Comparison of ENCODE assay signal across 24 cellular contexts in genomic region chr20:3763691-3764601, GRCh38. TPM values are rescaled to one million over a fixed set of nuclear protein-coding genes. Genes with fewer than 3 reads are reported as not detected.
DNase-seq lines count a peak whose midpoint lies in the region; ATAC-seq, FAIRE-seq and TF ChIP-seq lines count a peak whose summit lies in the region.
"Had no signal": no experiment of that assay in that cellular context is flagged by ENCODE, and none has a peak within 500 bp of the region (broad histone marks: within the 10 kb centered on the region; RNA-seq: fewer than 3 reads in every experiment).

No MANE protein-coding gene starts in this region.

- H3K36me3 ChIP-seq in right atrium auricular region (no peaks in the 10 kb centered on the region), RWPE2 (ENCODE audit: low read depth) (0 out of 2 replicates have a peak, but pooled peaks cover 3% of the 10 kb centered on the region), uterus (no peaks in the 10 kb centered on the region)
- H3K36me3 ChIP-seq: gastrocnemius medialis, ovary, suprapubic skin had no signal

- H3K36me3 Mint-ChIP-seq in neural crest cell (ENCODE audit: low read depth), result no peaks in the 10 kb centered on the region

- H3K9me3 ChIP-seq in right atrium auricular region (no peaks in the 10 kb centered on the region), RWPE2 (ENCODE audit: severe bottlenecking) (no peaks in the 10 kb centered on the region), uterus (no peaks in the 10 kb centered on the region)
- H3K9me3 ChIP-seq: body of pancreas, gastrocnemius medialis, ovary, suprapubic skin had no signal

- no peaks in the 10 kb centered on the region for H3K9me3 Mint-ChIP-seq in neural crest cell

- H3K27me3 Mint-ChIP-seq in neural crest cell (ENCODE audit: low read depth), result no peaks in the 10 kb centered on the region
- H3K27me3 Mint-ChIP-seq: activated naive CD8-positive, alpha-beta T cell had no signal

- no peak for FAIRE-seq in GM12892 (lab: Jason Lieb, UNC)
- FAIRE-seq: A204.1 had no signal

- no peak overlapping the region for H3K27ac Mint-ChIP-seq in neural crest cell (ENCODE audit: unreplicated experiment)
- H3K27ac Mint-ChIP-seq: activated naive CD8-positive, alpha-beta T cell had no signal

- peak; percentile 69 for DNase-seq in Right ventricle myocardium inferior (ENCODE audit: missing footprints)
- DNase-seq in right atrium auricular region (ENCODE audit: low spot score), result no peak
- peak; percentile 60 for DNase-seq in RWPE2 (ENCODE audit: low spot score)
- DNase-seq in neural crest cell (ENCODE audit: low read depth, low spot score), result no peak
- no peak for DNase-seq in uterus
- no peak for DNase-seq in activated CD8-positive, alpha-beta memory T cell treated with anti-CD3 and anti-CD28 coated beads, Interleukin-2, amount 50 U/mL, for 48 hours
- no peak for DNase-seq in GM12892 (ENCODE audit: insufficient read length)
- DNase-seq: body of pancreas; gastrocnemius medialis; NCI-H187 treated with DMSO at 0.1 percent for 48 hours; NCI-H446 treated with DMSO at 0.1 percent for 48 hours; ovary; SHP77 treated with DMSO at 0.1 percent for 48 hours; stimulated activated CD4-positive, alpha-beta T cell treated with anti-CD3 and anti-CD28 coated beads, Interleukin-4, amount 100 ng/mL, for 24 hours; T-helper 2 cell had no signal

- H3K4me1 ChIP-seq in right atrium auricular region (peaks cover 0 to 36% of the 10 kb centered on the region in 2 donors), RWPE2 (ENCODE audit: insufficient read depth, poor library complexity, severe bottlenecking) (peaks cover 3% of the 10 kb centered on the region), uterus (peaks cover 0 to 11% of the 10 kb centered on the region in 2 donors)

- no peak for TF ChIP-seq POLR2A in uterus (IDR thresholded peaks at IDR 0.05)
- TF ChIP-seq POLR2A in GM12892 (IDR thresholded peaks at IDR 0.05; ENCODE audit: low read depth, low read length), result no peak

- no peak overlapping the region for H3K4me3 ChIP-seq in right atrium auricular region
- no peak overlapping the region for H3K4me3 ChIP-seq in RWPE2 (ENCODE audit: severe bottlenecking)
- no peak overlapping the region for H3K4me3 ChIP-seq in uterus
- H3K4me3 ChIP-seq: body of pancreas, coronary artery, gastrocnemius medialis, ovary, skin epidermis, suprapubic skin had no signal

- ATAC-seq in Right ventricle myocardium inferior, result no peak
- no peak for ATAC-seq in RWPE2 (ENCODE audit: low read depth)
- no peak for ATAC-seq in HG03565 (IDR thresholded peaks at IDR 0.05; ENCODE audit: unreplicated experiment)
- ATAC-seq: body of pancreas, gastrocnemius medialis had no signal

- H3K4me1 Mint-ChIP-seq in neural crest cell, result peaks cover 59% of the 10 kb centered on the region

- peak overlapping the region; percentile 57 for H3K4me3 Mint-ChIP-seq in neural crest cell
- H3K4me3 Mint-ChIP-seq: activated naive CD8-positive, alpha-beta T cell had no signal

- TF ChIP-seq CTCF in right atrium auricular region (IDR thresholded peaks at IDR 0.05), result no peak
- no peak for TF ChIP-seq CTCF in RWPE2 (IDR thresholded peaks at IDR 0.05; ENCODE audit: poor library complexity, severe bottlenecking)
- no peak for TF ChIP-seq CTCF in neural crest cell (conservative IDR thresholded peaks at IDR 0.05)
- no peak for TF ChIP-seq CTCF in uterus (IDR thresholded peaks at IDR 0.05)

- H3K27ac ChIP-seq in right atrium auricular region (no peak overlapping the region), RWPE2 (ENCODE audit: poor library complexity, severe bottlenecking) (no peak overlapping the region), uterus (peak overlapping the region; percentile 18 to 30)
- H3K27ac ChIP-seq: body of pancreas, C4-2B, coronary artery, ovary, suprapubic skin had no signal

- no peaks in the 10 kb centered on the region for H3K27me3 ChIP-seq in right atrium auricular region
- H3K27me3 ChIP-seq in RWPE2 (ENCODE audit: insufficient read depth, poor library complexity, severe bottlenecking), result no peaks in the 10 kb centered on the region
- H3K27me3 ChIP-seq in uterus, result no peaks in the 10 kb centered on the region
- H3K27me3 ChIP-seq: body of pancreas, gastrocnemius medialis, ovary, suprapubic skin had no signal

- intact Hi-C loops in Right ventricle myocardium inferior (cut with DNase I), result no loop called here
- intact Hi-C loops in uterus (cut with DNase I; ENCODE audit: low total_unique reads), result no loop called here

RNA-seq across cellular contexts. Expression of gene ADISSP, which starts 3.6 kb away (rescaled TPM):
- total RNA-seq in Right ventricle myocardium inferior (14.6 TPM), right atrium auricular region (10 to 100 TPM; 10.8 to 11.2 TPM), neural crest cell (86.0 and 93.0 TPM in 2 replicates), uterus (10 to 100 TPM in 3 of 4 donors, 1 to 10 TPM in 1; 4.1 to 45.9 (median 34.8) TPM)
- polyA plus RNA-seq in GM12892 (2012; ENCODE audit: missing spikeins), result 18.2 TPM

RNA-seq across cellular contexts. Expression of gene SPEF1, which starts 17.3 kb away (rescaled TPM):
- total RNA-seq in Right ventricle myocardium inferior (0.14 TPM), right atrium auricular region (under 1 TPM in 1 of 2 donors, not detected in 1; 0.31 TPM), neural crest cell (0.54 and 0.55 TPM in 2 replicates), uterus (1 to 10 TPM in 1 of 4 donors, under 1 TPM in 2, not detected in 1; 0.26 to 1.3 (median 0.37) TPM)
- not detected for polyA plus RNA-seq in GM12892 (2012; ENCODE audit: missing spikeins)
- total RNA-seq: gastrocnemius medialis, MCF 10A, suprapubic skin had no signal

RNA-seq across cellular contexts. Expression of gene CENPB, which starts 22.6 kb away (rescaled TPM):
- 68.2 TPM for total RNA-seq in Right ventricle myocardium inferior
- total RNA-seq in right atrium auricular region, result 10 to 100 TPM; 49.1 to 77.1 TPM
- total RNA-seq in neural crest cell, result 82.1 and 83.6 TPM in 2 replicates
- total RNA-seq in uterus, result 100 to 1,000 TPM in 2 of 4 donors, 10 to 100 TPM in 2; 18.2 to 127 (median 85.2) TPM
- 10.4 TPM for polyA plus RNA-seq in GM12892 (2012; ENCODE audit: missing spikeins)

RNA-seq across cellular contexts. Expression of gene HSPA12B, which starts 31.5 kb away (rescaled TPM):
- 17.5 TPM for total RNA-seq in Right ventricle myocardium inferior
- 10 to 100 TPM; 11.2 to 13.4 TPM for total RNA-seq in right atrium auricular region
- 1.1 and 1.3 TPM in 2 replicates for total RNA-seq in neural crest cell
- 10 to 100 TPM in 3 of 4 donors, 1 to 10 TPM in 1; 4.7 to 46.2 (median 27.6) TPM for total RNA-seq in uterus
- polyA plus RNA-seq in GM12892 (2012; ENCODE audit: missing spikeins), result 0.11 TPM
- total RNA-seq: epithelial cell of proximal tubule, MCF 10A had no signal

RNA-seq across cellular contexts. Expression of gene CDC25B, which starts 32.2 kb away (rescaled TPM):
- total RNA-seq in Right ventricle myocardium inferior (10.1 TPM), right atrium auricular region (10 to 100 TPM; 10.4 to 11.4 TPM), neural crest cell (46.5 and 47.5 TPM in 2 replicates), uterus (10 to 100 TPM; 13.2 to 72.8 (median 25.5) TPM)
- 13.1 TPM for polyA plus RNA-seq in GM12892 (2012; ENCODE audit: missing spikeins)

Comparison
In these comparisons a context has a peak if more than half of its experiments do, and no peak if none do; other contexts are left out.
1. DNase-seq: peak in Right ventricle myocardium inferior (single experiment) and RWPE2 (single experiment); none in right atrium auricular region (single experiment), neural crest cell (single experiment), uterus (0 of 2), activated CD8-positive, alpha-beta memory T cell treated with anti-CD3 and anti-CD28 coated beads, Interleukin-2, amount 50 U/mL, for 48 hours (single experiment) and GM12892 (single experiment).
2. H3K27ac ChIP-seq: peak in uterus (2 of 2); none in right atrium auricular region (0 of 2) and RWPE2 (single experiment).